In the genomic region with DNA sequence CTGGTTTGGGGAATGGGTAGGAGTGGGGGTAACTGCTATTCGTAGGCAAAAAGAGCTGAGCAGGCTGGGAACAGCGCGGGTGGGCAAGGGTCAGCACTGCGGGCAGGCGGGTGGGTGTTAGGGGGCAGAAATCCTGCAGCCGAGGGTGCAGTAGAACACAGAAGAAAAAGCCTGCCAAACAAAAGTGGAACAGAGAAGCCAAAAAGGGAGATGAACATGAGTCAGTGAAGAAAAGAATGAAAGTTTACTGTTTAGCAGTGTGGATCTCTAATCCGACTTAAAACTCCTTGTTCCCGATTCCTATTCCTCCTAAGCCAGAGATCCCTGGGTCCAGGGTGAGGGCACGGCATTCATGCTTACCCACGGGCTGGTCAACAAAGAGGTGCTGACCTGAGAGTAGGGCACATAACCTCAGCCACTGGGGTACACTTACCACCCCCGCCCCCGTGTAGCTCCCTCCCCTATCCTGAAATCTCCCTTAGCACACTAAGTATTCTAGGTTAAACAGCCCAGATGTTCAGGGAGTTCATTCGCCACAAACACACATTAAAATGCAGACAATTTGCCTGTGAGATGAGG, we compare ENCODE assay signal across 7 cellular contexts. TPM values are rescaled to one million over a fixed set of nuclear protein-coding genes. Genes with fewer than 3 reads are reported as not detected.
DNase-seq lines count a peak whose midpoint lies in the region; ATAC-seq and TF ChIP-seq lines count a peak whose summit lies in the region.

No MANE protein-coding gene starts in this region.

- peak; percentile 16 for ATAC-seq in HG02571 (IDR thresholded peaks at IDR 0.05; ENCODE audit: unreplicated experiment)
- no peak for ATAC-seq in HG03039 (IDR thresholded peaks at IDR 0.05; ENCODE audit: unreplicated experiment)

- H3K4me1 ChIP-seq in thyroid gland = peaks cover 14 to 17% of the 10 kb centered on the region in 2 donors

- 18 to 22% methylated on average over 13 of the region's 13 CpGs for WGBS in thyroid gland, 2 donors

- no peaks in the 10 kb centered on the region for H3K36me3 ChIP-seq in thyroid gland

- intact Hi-C loops in thyroid gland (cut with DNase I) = loop anchor here (10.0 kb wide), 1 partner anchor 173 kb away; no protein-coding TSS in a partner anchor

- peak overlapping the region; percentile 98 for H3K4me3 Mint-ChIP-seq in stimulated activated naive CD8-positive, alpha-beta T cell treated with anti-CD3 and anti-CD28 coated beads, Interleukin-15, Interleukin-2, amounts not matched to agents 100 ng/mL and 50 ng/mL, for 24 hours

- H3K27ac Mint-ChIP-seq in stimulated activated naive CD8-positive, alpha-beta T cell treated with anti-CD3 and anti-CD28 coated beads, Interleukin-15, Interleukin-2, amounts not matched to agents 100 ng/mL and 50 ng/mL, for 24 hours = peak overlapping the region; percentile 100

- H3K9me3 Mint-ChIP-seq in stimulated activated naive CD8-positive, alpha-beta T cell treated with anti-CD3 and anti-CD28 coated beads, Interleukin-15, Interleukin-2, amounts not matched to agents 100 ng/mL and 50 ng/mL, for 24 hours = no peaks in the 10 kb centered on the region

- no peak overlapping the region for H3K27ac ChIP-seq in thyroid gland

- H3K36me3 Mint-ChIP-seq in stimulated activated naive CD8-positive, alpha-beta T cell treated with anti-CD3 and anti-CD28 coated beads, Interleukin-15, Interleukin-2, amounts not matched to agents 100 ng/mL and 50 ng/mL, for 24 hours (ENCODE audit: low read depth) = peaks cover 76% of the 10 kb centered on the region

- H3K9me3 ChIP-seq in iPS-18c (ENCODE audit: control insufficient read depth, insufficient read depth, low read length) (no peaks in the 10 kb centered on the region), thyroid gland (no peaks in the 10 kb centered on the region)

- TF ChIP-seq POLR2A in thyroid gland (IDR thresholded peaks at IDR 0.05) = no peak

- H3K4me3 ChIP-seq in iPS-18c (ENCODE audit: insufficient read depth, low read depth, low read length) = peak overlapping the region; percentile 70
- peak overlapping the region in 1 of 3 donors; percentile 27 for H3K4me3 ChIP-seq in thyroid gland (replicated peaks in 1 of 3)

- no peak for TF ChIP-seq CTCF in thyroid gland (IDR thresholded peaks at IDR 0.05)

- H3K4me1 Mint-ChIP-seq in stimulated activated naive CD8-positive, alpha-beta T cell treated with anti-CD3 and anti-CD28 coated beads, Interleukin-15, Interleukin-2, amounts not matched to agents 100 ng/mL and 50 ng/mL, for 24 hours (ENCODE audit: low read depth) = peaks cover 72% of the 10 kb centered on the region

- peak; percentile 64 to 69 for DNase-seq in activated T-cell treated with anti-CD3 and anti-CD28 coated beads, Interleukin-2, amount 50 U/mL, for 48 hours
- DNase-seq in GOT3 (lab: John Stamatoyannopoulos, UW) (no peak), thyroid gland (no peak)

- no peaks in the 10 kb centered on the region for H3K27me3 Mint-ChIP-seq in stimulated activated naive CD8-positive, alpha-beta T cell treated with anti-CD3 and anti-CD28 coated beads, Interleukin-15, Interleukin-2, amounts not matched to agents 100 ng/mL and 50 ng/mL, for 24 hours

- H3K27me3 ChIP-seq in thyroid gland = peaks cover 12% of the 10 kb centered on the region

RNA-seq across cellular contexts. Expression of gene PRSS2, which starts 27.1 kb away (rescaled TPM):
- total RNA-seq in thyroid gland = not detected

RNA-seq across cellular contexts. Expression of gene PRSS1, which starts 48.6 kb away (rescaled TPM):
- total RNA-seq in thyroid gland = 1 to 10 TPM in 1 of 4 donors, not detected in 3; 1.2 TPM

RNA-seq across cellular contexts. Expression of gene EPHB6, which starts 57.0 kb away (rescaled TPM):
- total RNA-seq in thyroid gland = 10 to 100 TPM; 20.0 to 46.2 (median 27.4) TPM

Comparison
In these comparisons a context has a peak if more than half of its experiments do, and no peak if none do; other contexts are left out.
1. DNase-seq: peak in activated T-cell treated with anti-CD3 and anti-CD28 coated beads, Interleukin-2, amount 50 U/mL, for 48 hours (2 of 2); none in GOT3 (single experiment) and thyroid gland (0 of 2).